Comparison of ENCODE assay signal across 26 cellular contexts in genomic region chr3:189921770-189922169, GRCh38.
"Had no signal": no experiment of that assay in that cellular context is flagged by ENCODE, and none has a peak within 500 bp of the region (broad histone marks: within the 10 kb centered on the region; RNA-seq: fewer than 3 reads in every experiment).

No MANE protein-coding gene starts in this region.

- H3K27ac ChIP-seq: colonic mucosa, epithelial cell of prostate, esophagus squamous epithelium, gastrocnemius medialis, heart right ventricle, left ventricle myocardium inferior, lower lobe of right lung had no signal

- H3K36me3 Mint-ChIP-seq: naive thymus-derived CD4-positive, alpha-beta T cell had no signal

- H3K27ac Mint-ChIP-seq: dendritic cell treated with granulocyte-macrophage colony-stimulating factor and Interleukin-4, amounts not matched to agents 40 ng/mL and 50 ng/mL, for 4 days; effector memory CD8-positive, alpha-beta T cell; endodermal cell; naive thymus-derived CD4-positive, alpha-beta T cell had no signal

- H3K36me3 ChIP-seq: colonic mucosa, esophagus squamous epithelium, gastrocnemius medialis, heart right ventricle, left ventricle myocardium inferior, lower lobe of right lung had no signal

- H3K4me3 Mint-ChIP-seq: dendritic cell treated with granulocyte-macrophage colony-stimulating factor and Interleukin-4, amounts not matched to agents 40 ng/mL and 50 ng/mL, for 4 days; effector memory CD8-positive, alpha-beta T cell; endodermal cell; naive thymus-derived CD4-positive, alpha-beta T cell had no signal

- H3K4me1 ChIP-seq: colonic mucosa, esophagus squamous epithelium, gastrocnemius medialis, heart right ventricle, left ventricle myocardium inferior, lower lobe of right lung had no signal

- H3K9me3 Mint-ChIP-seq: dendritic cell treated with granulocyte-macrophage colony-stimulating factor and Interleukin-4, amounts not matched to agents 40 ng/mL and 50 ng/mL, for 4 days; effector memory CD8-positive, alpha-beta T cell; naive thymus-derived CD4-positive, alpha-beta T cell had no signal

- DNase-seq: colonic mucosa; cortex of kidney; effector CD8-positive, alpha-beta T cell; effector memory CD8-positive, alpha-beta T cell; endodermal cell; erythroblast; esophagus squamous epithelium; foreskin fibroblast; foreskin melanocyte; gastrocnemius medialis; glutamatergic neuron; head of caudate nucleus; heart right ventricle; hippocampal formation; kidney; kidney glomerular epithelial cell; left colon; left ventricle myocardium inferior; lower lobe of right lung; mesenchymal stem cell; midbrain; naive thymus-derived CD4-positive, alpha-beta T cell had no signal

- ATAC-seq: effector memory CD8-positive, alpha-beta T cell; esophagus mucosa; gastrocnemius medialis; heart right ventricle; left colon; left lobe of liver; lower lobe of right lung; naive thymus-derived CD4-positive, alpha-beta T cell had no signal

- H3K27me3 Mint-ChIP-seq: dendritic cell treated with granulocyte-macrophage colony-stimulating factor and Interleukin-4, amounts not matched to agents 40 ng/mL and 50 ng/mL, for 4 days had no signal

- H3K27me3 ChIP-seq: colonic mucosa, esophagus squamous epithelium, gastrocnemius medialis, heart right ventricle had no signal

- H3K4me3 ChIP-seq: colonic mucosa, esophagus squamous epithelium, gastrocnemius medialis, heart right ventricle, left ventricle myocardium inferior, lower lobe of right lung had no signal
